Comparison of ENCODE assay signal across 8 cellular contexts in the genomic region with DNA sequence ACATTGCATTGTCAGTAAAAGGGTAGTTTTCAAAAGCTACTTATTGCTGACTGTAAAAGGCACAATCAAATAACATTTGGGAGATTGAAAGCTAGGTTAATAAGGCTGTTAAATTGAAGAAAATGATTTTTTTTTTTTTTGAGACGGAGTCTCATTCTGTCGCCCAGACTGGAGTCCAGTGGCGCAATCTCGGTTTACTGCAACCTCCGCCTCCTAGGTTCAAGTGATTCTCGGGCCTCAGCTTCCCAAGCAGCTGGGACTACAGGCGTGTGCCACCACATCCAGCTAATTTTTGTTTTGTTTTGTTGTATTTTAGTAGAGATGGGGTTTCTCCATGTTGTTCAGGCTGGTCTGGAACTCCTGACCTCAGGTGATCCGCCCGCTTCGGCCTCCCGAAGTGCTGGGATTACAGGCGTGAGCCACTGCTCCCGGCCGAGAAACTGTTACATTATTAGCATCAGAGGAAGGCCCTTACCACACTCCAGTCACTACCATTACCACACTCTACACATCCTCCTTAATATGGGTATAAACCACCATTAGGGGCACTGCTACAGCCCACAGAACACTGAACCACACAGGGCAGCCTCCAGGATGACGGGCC. TPM values are rescaled to one million over a fixed set of nuclear protein-coding genes. Genes with fewer than 3 reads are reported as not detected.
DNase-seq lines count a peak whose midpoint lies in the region; ATAC-seq and TF ChIP-seq lines count a peak whose summit lies in the region.

No MANE protein-coding gene starts in this region.

- CTCF ChIA-PET in T-cell (lab: Charles Lee), result interaction anchor here in 1 of 2 donors (0.7 to 1.5 kb wide), 4 partner anchors 110 to 399 kb away, joined by 3 to 6 read pairs (median 3); a partner anchor contains a TSS

- H3K4me3 ChIP-seq in foreskin fibroblast (ENCODE audit: low read depth in 1 of 2, low read length in 2 of 2) (peak overlapping the region; percentile 78 to 95), retinal pigment epithelial cell (ENCODE audit: low read length) (peak overlapping the region; percentile 93)

- DNase-seq in activated T-cell treated with anti-CD3 and anti-CD28 coated beads, Interleukin-2, amount 50 U/mL, for 4 hours, result no peak
- no peak for DNase-seq in activated T-cell treated with anti-CD3 and anti-CD28 coated beads, Interleukin-2, amount 50 U/mL, for 1 hour
- DNase-seq in T-cell, result no peak
- DNase-seq in foreskin fibroblast, result no peak
- DNase-seq in retinal pigment epithelial cell (ENCODE audit: low read depth), result no peak
- no peak for DNase-seq in NCI-H524 treated with DMSO at 0.1 percent for 48 hours (lab: John Stamatoyannopoulos, UW)
- no peak for DNase-seq in activated CD8-positive, alpha-beta memory T cell treated with anti-CD3 and anti-CD28 coated beads, Interleukin-2, amount 50 U/mL, for 4 hours

- peak overlapping the region; percentile 94 to 99 for H3K27ac Mint-ChIP-seq in T-cell

- TF ChIP-seq CTCF in foreskin fibroblast (IDR thresholded peaks at IDR 0.05; ENCODE audit: low read depth, low read length) (no peak), retinal pigment epithelial cell (conservative IDR thresholded peaks at IDR 0.05; ENCODE audit: low read depth, low read length) (no peak)

- peaks cover 20% of the 10 kb centered on the region for H3K4me1 Mint-ChIP-seq in activated T-cell treated with anti-CD3 and anti-CD28 coated beads, Interleukin-2, amount 50 U/mL, for 4 hours (ENCODE audit: low read depth)
- H3K4me1 Mint-ChIP-seq in T-cell, result peaks cover 31 to 37% (median 34%) of the 10 kb centered on the region in 3 donors

- H3K9me3 Mint-ChIP-seq in activated T-cell treated with anti-CD3 and anti-CD28 coated beads, Interleukin-2, amount 50 U/mL, for 4 hours, result no peaks in the 10 kb centered on the region
- no peaks in the 10 kb centered on the region for H3K9me3 Mint-ChIP-seq in T-cell

- H3K4me3 Mint-ChIP-seq in activated T-cell treated with anti-CD3 and anti-CD28 coated beads, Interleukin-2, amount 50 U/mL, for 4 hours, result peak overlapping the region; percentile 94
- peak overlapping the region; percentile 89 to 99 (median 95) for H3K4me3 Mint-ChIP-seq in T-cell

- POLR2A ChIA-PET in T-cell (lab: Charles Lee), result interaction anchor here in 1 of 2 donors (0.6 to 1.4 kb wide), 4 partner anchors 56 to 564 kb away, joined by 3 to 4 read pairs (median 3); no protein-coding TSS in a partner anchor

- no peaks in the 10 kb centered on the region for H3K27me3 Mint-ChIP-seq in activated T-cell treated with anti-CD3 and anti-CD28 coated beads, Interleukin-2, amount 50 U/mL, for 4 hours (ENCODE audit: low read depth)
- H3K27me3 Mint-ChIP-seq in T-cell, result no peaks in the 10 kb centered on the region

- ATAC-seq in activated T-cell treated with anti-CD3 and anti-CD28 coated beads, Interleukin-2, amount 50 U/mL, for 4 hours, result peak; percentile 7
- ATAC-seq in HG03196 (IDR thresholded peaks at IDR 0.05; ENCODE audit: unreplicated experiment) (peak; percentile 19), T-cell (replicated peaks in 1 of 4) (peak; percentile 1 to 11 (median 8))

- peaks cover 8% of the 10 kb centered on the region for H3K36me3 Mint-ChIP-seq in activated T-cell treated with anti-CD3 and anti-CD28 coated beads, Interleukin-2, amount 50 U/mL, for 4 hours (ENCODE audit: insufficient read depth)
- peaks cover 12% of the 10 kb centered on the region for H3K36me3 Mint-ChIP-seq in T-cell

RNA-seq across cellular contexts. Expression of a gene that starts 1.0 kb away (rescaled TPM):
- total RNA-seq in activated T-cell treated with anti-CD3 and anti-CD28 coated beads, Interleukin-2, amount 50 U/mL, for 4 hours, result 10 to 100 TPM; 42.2 to 44.8 (median 43.4) TPM
- total RNA-seq in T-cell, result 10 to 100 TPM; 12.8 to 25.8 (median 18.5) TPM

RNA-seq across cellular contexts. Expression of a gene that starts 45.7 kb away (rescaled TPM):
- not detected for total RNA-seq in activated T-cell treated with anti-CD3 and anti-CD28 coated beads, Interleukin-2, amount 50 U/mL, for 4 hours
- total RNA-seq in T-cell, result not detected
